8 cellular contexts compared by ENCODE assay signal in genomic region chr2:27217173-27218121, GRCh38. TPM values are rescaled to one million over a fixed set of nuclear protein-coding genes. Genes with fewer than 3 reads are reported as not detected.
A peak's percentile ranks its signal among the peaks of the same experiment; 100 is the strongest.
DNase-seq lines count a peak whose midpoint lies in the region; ATAC-seq, FAIRE-seq and TF ChIP-seq lines count a peak whose summit lies in the region.

TSS of gene CAD (plus strand) at chr2:27217369. CDS start at chr2:27217552, 183 bp downstream.

- H3K4me1 Mint-ChIP-seq in astrocyte (ENCODE audit: low read depth, unreplicated experiment), result peaks cover 21% of the 10 kb centered on the region

- no peaks in the 10 kb centered on the region for H3K9me3 ChIP-seq in astrocyte (ENCODE audit: insufficient read depth, low read depth, low read length)

- H3K36me3 ChIP-seq in astrocyte (ENCODE audit: insufficient read depth, low read length), result peaks cover 30% of the 10 kb centered on the region

- peak; percentile 34 for TF ChIP-seq CTCF in GM13977 (IDR thresholded peaks at IDR 0.05; ENCODE audit: extremely low read depth, insufficient read depth, missing control alignments)
- no peak for TF ChIP-seq CTCF in astrocyte (IDR thresholded peaks at IDR 0.05; ENCODE audit: insufficient read depth, low read depth, low read length)
- peak; percentile 15 for TF ChIP-seq CTCF in retinal pigment epithelial cell (conservative IDR thresholded peaks at IDR 0.05; ENCODE audit: low read depth, low read length)

- H3K79me2 ChIP-seq in astrocyte (ENCODE audit: insufficient read depth, low read length), result peaks cover 49% of the 10 kb centered on the region

- H3K4me3 ChIP-seq in astrocyte (ENCODE audit: insufficient read depth, low read depth, low read length) (peak within 1 kb of the TSS; percentile 66), retinal pigment epithelial cell (ENCODE audit: low read length) (peak within 1 kb of the TSS; percentile 74)

- H3K9me3 Mint-ChIP-seq in astrocyte (ENCODE audit: unreplicated experiment), result no peaks in the 10 kb centered on the region

- H4K20me1 ChIP-seq in astrocyte (ENCODE audit: insufficient read depth, low read length), result peaks cover 4% of the 10 kb centered on the region

- H3K36me3 Mint-ChIP-seq in astrocyte (ENCODE audit: low read depth, unreplicated experiment), result peaks cover 17% of the 10 kb centered on the region

- H3K27me3 ChIP-seq in astrocyte (ENCODE audit: insufficient read depth, low read length), result no peaks in the 10 kb centered on the region

- H3K27ac ChIP-seq in astrocyte (ENCODE audit: low read depth, low read length), result peak within 1 kb of the TSS; percentile 82

- DNase-seq in GM13977 (ENCODE audit: low spot score), result peak; percentile 93
- peak; percentile 68 to 92 for DNase-seq in NCI-H187 (lab: John Stamatoyannopoulos, UW)
- peak; percentile 77 for DNase-seq in T-helper 22 cell (ENCODE audit: low read depth)
- peak; percentile 65 for DNase-seq in astrocyte (ENCODE audit: low read depth)
- peak; percentile 89 for DNase-seq in hepatic stellate cell (ENCODE audit: low spot score)
- DNase-seq in retinal pigment epithelial cell (ENCODE audit: low read depth), result no peak

- H3K27me3 Mint-ChIP-seq in astrocyte (ENCODE audit: low read depth, unreplicated experiment), result no peaks in the 10 kb centered on the region

- H2AFZ ChIP-seq in astrocyte (ENCODE audit: low read depth, low read length), result peak within 1 kb of the TSS; percentile 59

- ATAC-seq in HG02885 (IDR thresholded peaks at IDR 0.05; ENCODE audit: poor library complexity, unreplicated experiment) (peak; percentile 87), GM18870 (IDR thresholded peaks at IDR 0.05; ENCODE audit: unreplicated experiment) (no peak)

- FAIRE-seq in astrocyte (lab: Jason Lieb, UNC), result no peak

- H3K9ac ChIP-seq in astrocyte (ENCODE audit: low read length), result peak within 1 kb of the TSS; percentile 82

- H3K4me3 Mint-ChIP-seq in astrocyte (ENCODE audit: unreplicated experiment), result peak within 1 kb of the TSS; percentile 87

- H3K4me1 ChIP-seq in astrocyte (ENCODE audit: insufficient read depth, low read length), result peaks cover 16% of the 10 kb centered on the region

- H3K27ac Mint-ChIP-seq in astrocyte (ENCODE audit: unreplicated experiment), result peak within 1 kb of the TSS; percentile 71

- in situ Hi-C loops in GM13977 (cut with MboI; ENCODE audit: low pct_unique_long_range_greater_than_20kb, low sequenced_read_pairs, unreplicated experiment), result no loop called here

- peak within 1 kb of the TSS; percentile 89 for H3K4me2 ChIP-seq in astrocyte (ENCODE audit: low read length)

RNA-seq across cellular contexts. Expression of gene CAD, which starts in this region (rescaled TPM):
- total RNA-seq in astrocyte, result 50.7 and 51.2 TPM in 2 replicates
